ENCODE assay signal across 40 cellular contexts in the genomic region with DNA sequence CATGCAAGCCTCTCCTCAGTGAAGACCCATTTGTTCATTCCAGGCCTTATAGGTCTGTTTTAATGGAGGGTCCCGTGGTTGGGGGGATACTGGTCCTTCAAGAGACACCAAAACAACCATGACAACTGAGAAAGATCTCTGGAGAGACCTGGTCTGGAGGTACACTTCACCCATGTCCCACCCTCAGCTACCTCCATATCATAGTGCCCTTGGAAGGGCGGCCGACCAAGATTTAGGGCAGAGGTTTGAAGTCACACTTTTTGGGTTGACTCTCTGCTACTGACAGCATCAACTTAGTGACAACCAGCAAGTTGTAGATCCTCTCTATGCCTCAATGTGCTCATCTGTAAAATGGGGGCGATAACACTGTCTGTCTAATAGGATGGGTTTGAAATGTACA.
"Had no signal": no experiment of that assay in that cellular context is flagged by ENCODE, and none has a peak within 500 bp of the region (broad histone marks: within the 10 kb centered on the region; RNA-seq: fewer than 3 reads in every experiment).

No MANE protein-coding gene starts in this region.

- H3K27ac Mint-ChIP-seq: activated CD4-positive, alpha-beta memory T cell treated with anti-CD3 and anti-CD28 coated beads, Interleukin-2, amount 10 ng/mL, durations not matched to agents 7 days and 5 days; activated CD4-positive, alpha-beta T cell treated with anti-CD3 and anti-CD28 coated beads for 36 hours; activated CD4-positive, alpha-beta T cell treated with anti-CD3 and anti-CD28 coated beads, Interleukin-2, amount 10 ng/mL, durations not matched to agents 7 days and 5 days; activated CD8-positive, alpha-beta memory T cell treated with anti-CD3 and anti-CD28 coated beads, Interleukin-2, amount 10 ng/mL, durations not matched to agents 7 days and 5 days; activated CD8-positive, alpha-beta T cell treated with anti-CD3 and anti-CD28 coated beads, Interleukin-2, amount 10 ng/mL, durations not matched to agents 7 days and 5 days; activated naive CD4-positive, alpha-beta T cell treated with anti-CD3 and anti-CD28 coated beads, Interleukin-2, amount 10 ng/mL, durations not matched to agents 7 days and 5 days; activated naive CD4-positive, alpha-beta T cell treated with anti-CD3 and anti-CD28 coated beads, Interleukin-2, amount 50 U/mL, for 24 hours; activated naive CD8-positive, alpha-beta T cell; activated naive CD8-positive, alpha-beta T cell treated with anti-CD3 and anti-CD28 coated beads, Interleukin-2, amount 10 ng/mL, durations not matched to agents 7 days and 5 days; activated naive CD8-positive, alpha-beta T cell treated with anti-CD3 and anti-CD28 coated beads, Interleukin-2, amount 50 U/mL, for 24 hours; activated T-cell treated with anti-CD3 and anti-CD28 coated beads, Interleukin-2, amount 50 U/mL, for 24 hours; activated T-helper 2 cell treated with anti-CD3 and anti-CD28 coated beads, Interferon-gamma antibody, Interleukin-2, Interleukin-4, amounts not matched to agents 10 μg/mL and 5 μg/mL and 100 μg/mL, durations not matched to agents 14 hours and 24 hours and 36 hours; brain; T-helper 1 cell treated with Interleukin-12 subunit alpha and Interleukin-12 subunit beta and Interleukin-4 antibody, amounts not matched to agents 30 μg/mL and 1 μg/mL, for 36 hours; T-helper 2 cell treated with Interferon-gamma antibody and Interleukin-4, amounts not matched to agents 5 μg/mL and 100 μg/mL, for 36 hours; WTC11 had no signal

- H3K4me3 ChIP-seq: cardiac muscle cell had no signal

- H3K27ac ChIP-seq: cardiac muscle cell, WERI-Rb-1 had no signal

- ATAC-seq: activated CD4-positive, alpha-beta T cell treated with anti-CD3 and anti-CD28 coated beads for 36 hours; activated CD4-positive, CD25-positive, alpha-beta regulatory T cell treated with anti-CD3 and anti-CD28 coated beads, Interleukin-2, amount 50 U/mL, for 24 hours; activated CD8-positive, alpha-beta memory T cell treated with anti-CD3 and anti-CD28 coated beads, Interleukin-2, amount 10 ng/mL, durations not matched to agents 7 days and 5 days; activated CD8-positive, alpha-beta T cell treated with anti-CD3 and anti-CD28 coated beads, Interleukin-2, amount 10 ng/mL, durations not matched to agents 7 days and 5 days; activated naive CD8-positive, alpha-beta T cell treated with anti-CD3 and anti-CD28 coated beads, Interleukin-2, amount 50 U/mL, for 24 hours; WTC11 had no signal

- H3K9me3 Mint-ChIP-seq: activated CD4-positive, alpha-beta memory T cell treated with anti-CD3 and anti-CD28 coated beads, Interleukin-2, amount 10 ng/mL, durations not matched to agents 7 days and 5 days; activated CD4-positive, alpha-beta T cell treated with anti-CD3 and anti-CD28 coated beads, Interleukin-2, amount 10 ng/mL, durations not matched to agents 7 days and 5 days; activated naive CD4-positive, alpha-beta T cell treated with anti-CD3 and anti-CD28 coated beads, Interleukin-2, amount 10 ng/mL, durations not matched to agents 7 days and 5 days; activated naive CD4-positive, alpha-beta T cell treated with anti-CD3 and anti-CD28 coated beads, Interleukin-2, amount 50 U/mL, for 24 hours; activated naive CD8-positive, alpha-beta T cell treated with anti-CD3 and anti-CD28 coated beads, Interleukin-2, amount 10 ng/mL, durations not matched to agents 7 days and 5 days; activated T-cell treated with anti-CD3 and anti-CD28 coated beads, Interleukin-2, amount 50 U/mL, for 24 hours; activated T-helper 2 cell treated with anti-CD3 and anti-CD28 coated beads, Interferon-gamma antibody, Interleukin-2, Interleukin-4, amounts not matched to agents 10 μg/mL and 5 μg/mL and 100 μg/mL, durations not matched to agents 14 hours and 24 hours and 36 hours; central memory CD8-positive, alpha-beta T cell; T-helper 1 cell treated with Interleukin-12 subunit alpha and Interleukin-12 subunit beta and Interleukin-4 antibody, amounts not matched to agents 30 μg/mL and 1 μg/mL, for 36 hours; T-helper 2 cell treated with Interferon-gamma antibody and Interleukin-4, amounts not matched to agents 5 μg/mL and 100 μg/mL, for 36 hours had no signal

- FAIRE-seq: astrocyte, bronchial epithelial cell, TTC549 had no signal

- H3K4me3 Mint-ChIP-seq: activated CD4-positive, alpha-beta memory T cell treated with anti-CD3 and anti-CD28 coated beads, Interleukin-2, amount 10 ng/mL, durations not matched to agents 7 days and 5 days; activated CD4-positive, alpha-beta T cell treated with anti-CD3 and anti-CD28 coated beads for 36 hours; activated CD4-positive, alpha-beta T cell treated with anti-CD3 and anti-CD28 coated beads, Interleukin-2, amount 10 ng/mL, durations not matched to agents 7 days and 5 days; activated CD8-positive, alpha-beta memory T cell treated with anti-CD3 and anti-CD28 coated beads, Interleukin-2, amount 10 ng/mL, durations not matched to agents 7 days and 5 days; activated CD8-positive, alpha-beta T cell treated with anti-CD3 and anti-CD28 coated beads, Interleukin-2, amount 10 ng/mL, durations not matched to agents 7 days and 5 days; activated naive CD4-positive, alpha-beta T cell treated with anti-CD3 and anti-CD28 coated beads, Interleukin-2, amount 10 ng/mL, durations not matched to agents 7 days and 5 days; activated naive CD4-positive, alpha-beta T cell treated with anti-CD3 and anti-CD28 coated beads, Interleukin-2, amount 50 U/mL, for 24 hours; activated naive CD8-positive, alpha-beta T cell; activated naive CD8-positive, alpha-beta T cell treated with anti-CD3 and anti-CD28 coated beads, Interleukin-2, amount 10 ng/mL, durations not matched to agents 7 days and 5 days; activated naive CD8-positive, alpha-beta T cell treated with anti-CD3 and anti-CD28 coated beads, Interleukin-2, amount 50 U/mL, for 24 hours; activated T-cell treated with anti-CD3 and anti-CD28 coated beads, Interleukin-2, amount 50 U/mL, for 24 hours; brain; central memory CD8-positive, alpha-beta T cell; T-helper 1 cell treated with Interleukin-12 subunit alpha and Interleukin-12 subunit beta and Interleukin-4 antibody, amounts not matched to agents 30 μg/mL and 1 μg/mL, for 36 hours; T-helper 2 cell treated with Interferon-gamma antibody and Interleukin-4, amounts not matched to agents 5 μg/mL and 100 μg/mL, for 36 hours; WTC11 had no signal

- H3K36me3 Mint-ChIP-seq: activated CD8-positive, alpha-beta memory T cell treated with anti-CD3 and anti-CD28 coated beads, Interleukin-2, amount 10 ng/mL, durations not matched to agents 7 days and 5 days; activated naive CD4-positive, alpha-beta T cell treated with anti-CD3 and anti-CD28 coated beads, Interleukin-2, amount 10 ng/mL, durations not matched to agents 7 days and 5 days; activated naive CD4-positive, alpha-beta T cell treated with anti-CD3 and anti-CD28 coated beads, Interleukin-2, amount 50 U/mL, for 24 hours; activated naive CD8-positive, alpha-beta T cell; activated naive CD8-positive, alpha-beta T cell treated with anti-CD3 and anti-CD28 coated beads, Interleukin-2, amount 10 ng/mL, durations not matched to agents 7 days and 5 days; brain; WTC11 had no signal

- H3K4me1 Mint-ChIP-seq: activated CD4-positive, alpha-beta memory T cell treated with anti-CD3 and anti-CD28 coated beads, Interleukin-2, amount 10 ng/mL, durations not matched to agents 7 days and 5 days; activated CD4-positive, alpha-beta T cell treated with anti-CD3 and anti-CD28 coated beads, Interleukin-2, amount 10 ng/mL, durations not matched to agents 7 days and 5 days; activated CD8-positive, alpha-beta memory T cell treated with anti-CD3 and anti-CD28 coated beads, Interleukin-2, amount 10 ng/mL, durations not matched to agents 7 days and 5 days; activated naive CD4-positive, alpha-beta T cell treated with anti-CD3 and anti-CD28 coated beads, Interleukin-2, amount 10 ng/mL, durations not matched to agents 7 days and 5 days; activated naive CD8-positive, alpha-beta T cell treated with anti-CD3 and anti-CD28 coated beads, Interleukin-2, amount 10 ng/mL, durations not matched to agents 7 days and 5 days; activated naive CD8-positive, alpha-beta T cell treated with anti-CD3 and anti-CD28 coated beads, Interleukin-2, amount 50 U/mL, for 24 hours had no signal

- H3K36me3 ChIP-seq: cardiac muscle cell, WERI-Rb-1 had no signal

- DNase-seq: activated CD4-positive, alpha-beta memory T cell treated with anti-CD3 and anti-CD28 coated beads, Interleukin-2, amount 10 ng/mL, durations not matched to agents 7 days and 5 days; activated CD4-positive, alpha-beta T cell treated with anti-CD3 and anti-CD28 coated beads for 1 hour; activated CD4-positive, alpha-beta T cell treated with anti-CD3 and anti-CD28 coated beads for 36 hours; activated CD4-positive, alpha-beta T cell treated with anti-CD3 and anti-CD28 coated beads for 48 hours; activated CD4-positive, alpha-beta T cell treated with anti-CD3 and anti-CD28 coated beads, Interleukin-2, amount 10 ng/mL, durations not matched to agents 7 days and 5 days; activated CD4-positive, alpha-beta T cell treated with anti-CD3 and anti-CD28 coated beads, Interleukin-2, amount 50 U/mL, for 48 hours; activated CD4-positive, CD25-positive, alpha-beta regulatory T cell; activated CD8-positive, alpha-beta memory T cell treated with anti-CD3 and anti-CD28 coated beads for 24 hours; activated CD8-positive, alpha-beta memory T cell treated with anti-CD3 and anti-CD28 coated beads, Interleukin-2, amount 10 ng/mL, durations not matched to agents 7 days and 5 days; activated CD8-positive, alpha-beta memory T cell treated with anti-CD3 and anti-CD28 coated beads, Interleukin-2, amount 50 U/mL, for 48 hours; activated CD8-positive, alpha-beta T cell treated with anti-CD3 and anti-CD28 coated beads, Interleukin-2, amount 10 ng/mL, durations not matched to agents 7 days and 5 days; activated effector memory CD4-positive, alpha-beta T cell treated with Interleukin-2 at 50 U/mL for 16 hours; activated gamma-delta T cell; activated naive CD4-positive, alpha-beta T cell treated with anti-CD3 and anti-CD28 coated beads, Interleukin-2, amount 10 ng/mL, durations not matched to agents 7 days and 5 days; activated naive CD4-positive, alpha-beta T cell treated with Interleukin-2 at 50 U/mL for 16 hours; activated naive CD8-positive, alpha-beta T cell treated with anti-CD3 and anti-CD28 coated beads, Interleukin-2, amount 10 ng/mL, durations not matched to agents 7 days and 5 days; activated naive CD8-positive, alpha-beta T cell treated with anti-CD3 and anti-CD28 coated beads, Interleukin-2, amount 50 U/mL, for 24 hours; activated T-cell treated with anti-CD3 and anti-CD28 coated beads, Interleukin-2, amount 50 U/mL, for 24 hours; activated T-cell treated with anti-CD3 and anti-CD28 coated beads, Interleukin-2, amount 50 U/mL, for 48 hours; aorta; caudate nucleus; cerebellar nuclear complex; SW 1271; T-helper 1 cell; T-helper 2 cell; T-helper 9 cell; WERI-Rb-1 had no signal
